In genomic region chr2:36780231-36780808, GRCh38 we compare ENCODE assay signal across 8 cellular contexts.
DNase-seq lines count a peak whose midpoint lies in the region; ATAC-seq and TF ChIP-seq lines count a peak whose summit lies in the region.

No MANE protein-coding gene starts in this region.

- no peaks in the 10 kb centered on the region for H3K36me3 ChIP-seq in aorta (ENCODE audit: control insufficient read depth in 1 of 2, insufficient read depth in 2 of 2, low read length in 1 of 2)

- no peak for ATAC-seq in aorta (ENCODE audit: low FRiP score)

- H3K4me3 ChIP-seq in HFF-Myc (replicated peaks; ENCODE audit: low read depth, low read length) (no peak overlapping the region), aorta (ENCODE audit: low read length in 2 of 2) (peak overlapping the region in 1 of 2 donors; percentile 79)

- H3K9me3 Mint-ChIP-seq in activated CD4-positive, alpha-beta T cell treated with anti-CD3 and anti-CD28 coated beads, Interleukin-2, amount 10 ng/mL, durations not matched to agents 24 days and 14 days = no peaks in the 10 kb centered on the region

- no peak overlapping the region for H3K27ac ChIP-seq in aorta (ENCODE audit: low read depth in 1 of 2, low read length in 2 of 2)

- H3K27me3 ChIP-seq in aorta (ENCODE audit: control insufficient read depth in 1 of 2, insufficient read depth in 2 of 2, low read length in 1 of 2) = no peaks in the 10 kb centered on the region

- H3K4me1 ChIP-seq in aorta (ENCODE audit: control insufficient read depth in 1 of 2, insufficient read depth in 2 of 2, low read length in 2 of 2) = no peaks in the 10 kb centered on the region

- TF ChIP-seq CTCF in HFF-Myc (IDR thresholded peaks at IDR 0.05; ENCODE audit: low read depth, low read length, missing control alignments) = peak; percentile 68

- intact Hi-C loops in activated CD4-positive, alpha-beta T cell treated with anti-CD3 and anti-CD28 coated beads, Interleukin-2, amount 10 ng/mL, durations not matched to agents 24 days and 14 days (cut with micrococcal nuclease) = loop anchor here (1.0 to 5.0 kb wide), 4 partner anchors 137 to 302 kb away; no protein-coding TSS in a partner anchor
- intact Hi-C loops in aorta (cut with DNase I) = loop anchor here (10.0 kb wide), 1 partner anchor 224 kb away; no protein-coding TSS in a partner anchor

- H3K4me3 Mint-ChIP-seq in activated CD4-positive, alpha-beta T cell treated with anti-CD3 and anti-CD28 coated beads, Interleukin-2, amount 10 ng/mL, durations not matched to agents 24 days and 14 days = no peak overlapping the region

- WGBS in aorta, 2 donors = 2 to 3% methylated on average over 4 of the region's 4 CpGs

- DNase-seq in activated CD4-positive, alpha-beta T cell treated with anti-CD3 and anti-CD28 coated beads, Interleukin-2, amount 10 ng/mL, durations not matched to agents 24 days and 14 days = peak; percentile 74
- DNase-seq in activated CD4-positive, alpha-beta T cell treated with anti-CD3 and anti-CD28 coated beads, Interleukin-2, amount 50 U/mL, for 48 hours = no peak
- DNase-seq in HFF-Myc (ENCODE audit: extremely low read depth, low read depth) (peak; percentile 44), NCI-H2196 treated with DMSO at 0.1 percent for 48 hours (lab: John Stamatoyannopoulos, UW; ENCODE audit: unreplicated experiment) (peak; percentile 34), amniotic epithelial cell (ENCODE audit: low read depth) (peak; percentile 64), hepatic stellate cell (ENCODE audit: low spot score) (peak; percentile 57), smooth muscle cell of the brain vasculature (ENCODE audit: low read depth, low spot score) (peak; percentile 29), aorta (no peak)

- H3K36me3 Mint-ChIP-seq in activated CD4-positive, alpha-beta T cell treated with anti-CD3 and anti-CD28 coated beads, Interleukin-2, amount 10 ng/mL, durations not matched to agents 24 days and 14 days (ENCODE audit: low read depth) = no peaks in the 10 kb centered on the region

- no peaks in the 10 kb centered on the region for H3K9me3 ChIP-seq in aorta (ENCODE audit: control insufficient read depth, low read length)

- peaks cover 33% of the 10 kb centered on the region for H3K27me3 Mint-ChIP-seq in activated CD4-positive, alpha-beta T cell treated with anti-CD3 and anti-CD28 coated beads, Interleukin-2, amount 10 ng/mL, durations not matched to agents 24 days and 14 days

- H3K4me1 Mint-ChIP-seq in activated CD4-positive, alpha-beta T cell treated with anti-CD3 and anti-CD28 coated beads, Interleukin-2, amount 10 ng/mL, durations not matched to agents 24 days and 14 days = peaks cover 2% of the 10 kb centered on the region

- H3K27ac Mint-ChIP-seq in activated CD4-positive, alpha-beta T cell treated with anti-CD3 and anti-CD28 coated beads, Interleukin-2, amount 10 ng/mL, durations not matched to agents 24 days and 14 days = no peak overlapping the region

Comparison
In these comparisons a context has a peak if more than half of its experiments do, and no peak if none do; other contexts are left out.
1. DNase-seq: peak in activated CD4-positive, alpha-beta T cell treated with anti-CD3 and anti-CD28 coated beads, Interleukin-2, amount 10 ng/mL, durations not matched to agents 24 days and 14 days (single experiment), HFF-Myc (single experiment), NCI-H2196 treated with DMSO at 0.1 percent for 48 hours (single experiment), amniotic epithelial cell (single experiment), hepatic stellate cell (single experiment) and smooth muscle cell of the brain vasculature (single experiment); none in activated CD4-positive, alpha-beta T cell treated with anti-CD3 and anti-CD28 coated beads, Interleukin-2, amount 50 U/mL, for 48 hours (0 of 2) and aorta (0 of 2).